ENCODE assay signal across 19 cellular contexts in genomic region chr2:26925100-26925791, GRCh38. TPM values are rescaled to one million over a fixed set of nuclear protein-coding genes. Genes with fewer than 3 reads are reported as not detected.
DNase-seq lines count a peak whose midpoint lies in the region; ATAC-seq and TF ChIP-seq lines count a peak whose summit lies in the region.
"Had no signal": no experiment of that assay in that cellular context is flagged by ENCODE, and none has a peak within 500 bp of the region (broad histone marks: within the 10 kb centered on the region; RNA-seq: fewer than 3 reads in every experiment).

No MANE protein-coding gene starts in this region.

- H3K9me3 Mint-ChIP-seq in chondrocyte (ENCODE audit: low read depth) (no peaks in the 10 kb centered on the region), type B pancreatic cell (no peaks in the 10 kb centered on the region)
- no peaks in the 10 kb centered on the region for H3K9me3 Mint-ChIP-seq in activated CD8-positive, alpha-beta T cell treated with anti-CD3 and anti-CD28 coated beads for 36 hours

- ATAC-seq in activated CD8-positive, alpha-beta T cell treated with anti-CD3 and anti-CD28 coated beads for 36 hours, result no peak
- ATAC-seq in lower lobe of right lung, result no peak
- ATAC-seq: activated CD4-positive, CD25-positive, alpha-beta regulatory T cell treated with anti-CD3 and anti-CD28 coated beads, Interleukin-2, amount 50 U/mL, for 24 hours; GM12878; left lung had no signal

- H2AK5ac ChIP-seq in mesenchymal stem cell (ENCODE audit: low read length, severe bottlenecking), result peak overlapping the region; percentile 2

- H3K4me2 ChIP-seq in mesenchymal stem cell (ENCODE audit: low read length, poor library complexity, severe bottlenecking), result no peak overlapping the region

- H3K4me1 Mint-ChIP-seq in chondrocyte (ENCODE audit: low read depth), result peaks cover 24% of the 10 kb centered on the region
- H3K4me1 Mint-ChIP-seq in type B pancreatic cell (ENCODE audit: unreplicated experiment), result peaks cover 22% of the 10 kb centered on the region
- H3K4me1 Mint-ChIP-seq in activated CD8-positive, alpha-beta T cell treated with anti-CD3 and anti-CD28 coated beads for 36 hours (ENCODE audit: low read depth), result peaks cover 11% of the 10 kb centered on the region
- H3K4me1 Mint-ChIP-seq: B cell had no signal

- DNase-seq in chondrocyte (ENCODE audit: low spot score) (no peak), mesenchymal stem cell (peak; percentile 15), type B pancreatic cell (ENCODE audit: extremely low spot score, unreplicated experiment) (no peak), lower lobe of right lung (no peak), NCI-H2029 (lab: John Stamatoyannopoulos, UW) (no peak)
- no peak for DNase-seq in activated CD8-positive, alpha-beta T cell treated with anti-CD3 and anti-CD28 coated beads for 36 hours
- DNase-seq: activated effector memory CD4-positive, alpha-beta T cell treated with Interleukin-2 at 50 U/mL for 16 hours; adrenal gland; colonic mucosa; foreskin fibroblast; GDM1; NCI-H526 treated with DMSO at 0.1 percent for 48 hours had no signal

- H3K27ac ChIP-seq in HUES64 (ENCODE audit: low read depth, low read length) (no peak overlapping the region), mesenchymal stem cell (ENCODE audit: low read length, poor library complexity, severe bottlenecking) (no peak overlapping the region), lower lobe of right lung (no peak overlapping the region)
- H3K27ac ChIP-seq: adrenal gland, colonic mucosa, left lung, vagina had no signal

- H2BK12ac ChIP-seq in mesenchymal stem cell (ENCODE audit: low read length in 2 of 2), result no peak overlapping the region

- no peak overlapping the region for H2BK120ac ChIP-seq in mesenchymal stem cell (ENCODE audit: low read depth, low read length)

- peak overlapping the region; percentile 69 to 75 for H3K18ac ChIP-seq in mesenchymal stem cell (ENCODE audit: low read depth in 1 of 2, low read length in 2 of 2)

- no peak overlapping the region for H2BK5ac ChIP-seq in mesenchymal stem cell (ENCODE audit: low read depth, low read length, poor library complexity, severe bottlenecking)

- intact Hi-C loops in activated CD8-positive, alpha-beta T cell treated with anti-CD3 and anti-CD28 coated beads for 36 hours (cut with micrococcal nuclease), result no loop called here
- intact Hi-C loops in lower lobe of right lung (cut with DNase I), result no loop called here

- no peak overlapping the region for H3K4me3 Mint-ChIP-seq in chondrocyte (ENCODE audit: unreplicated experiment)
- peak overlapping the region; percentile 47 for H3K4me3 Mint-ChIP-seq in type B pancreatic cell
- H3K4me3 Mint-ChIP-seq in activated CD8-positive, alpha-beta T cell treated with anti-CD3 and anti-CD28 coated beads for 36 hours, result no peak overlapping the region
- H3K4me3 Mint-ChIP-seq: B cell had no signal

- H3K9ac ChIP-seq in HUES64 (ENCODE audit: low read depth, low read length) (peak overlapping the region; percentile 4; the same call in 1 of the 2 replicates), mesenchymal stem cell (ENCODE audit: low read length) (no peak overlapping the region)

- H4K91ac ChIP-seq in mesenchymal stem cell (ENCODE audit: low read length), result peak overlapping the region; percentile 52

- H3K27me3 Mint-ChIP-seq in chondrocyte (ENCODE audit: low read depth) (peaks cover 2% of the 10 kb centered on the region), type B pancreatic cell (no peaks in the 10 kb centered on the region)
- H3K27me3 Mint-ChIP-seq in activated CD8-positive, alpha-beta T cell treated with anti-CD3 and anti-CD28 coated beads for 36 hours, result peaks cover 8% of the 10 kb centered on the region

- no peaks in the 10 kb centered on the region for H3K9me3 ChIP-seq in HUES64 (ENCODE audit: insufficient read depth, low read depth, low read length)
- no peaks in the 10 kb centered on the region for H3K9me3 ChIP-seq in mesenchymal stem cell (ENCODE audit: control insufficient read depth, low read length)
- H3K9me3 ChIP-seq in lower lobe of right lung, result no peaks in the 10 kb centered on the region
- H3K9me3 ChIP-seq: adrenal gland, colonic mucosa, left lung, vagina had no signal

- H4K8ac ChIP-seq in mesenchymal stem cell (ENCODE audit: low read length), result peak overlapping the region; percentile 52

- H3K36me3 ChIP-seq in HUES64 (ENCODE audit: insufficient read depth, low read length) (peaks cover 2% of the 10 kb centered on the region; the same call in 1 of the 2 replicates), mesenchymal stem cell (ENCODE audit: control insufficient read depth in 1 of 2, insufficient read depth in 2 of 2, low read depth in 1 of 2, low read length in 2 of 2) (no peaks in the 10 kb centered on the region), lower lobe of right lung (no peaks in the 10 kb centered on the region)
- H3K36me3 ChIP-seq: adrenal gland, colonic mucosa, left lung, vagina had no signal

- WGBS in HUES64, result 72% methylated on average over 9 of the region's 9 CpGs
- 53% methylated on average over 7 of the region's 9 CpGs for WGBS in mesenchymal stem cell

- H2BK15ac ChIP-seq in mesenchymal stem cell (ENCODE audit: low read depth, poor library complexity, severe bottlenecking), result peak overlapping the region; percentile 41

- H3K79me1 ChIP-seq in mesenchymal stem cell (replicated peaks; ENCODE audit: low read length, poor library complexity, severe bottlenecking), result no peaks in the 10 kb centered on the region

- TF ChIP-seq CTCF in chondrocyte (IDR thresholded peaks at IDR 0.05) (no peak), type B pancreatic cell (conservative IDR thresholded peaks at IDR 0.05) (no peak), lower lobe of right lung (IDR thresholded peaks at IDR 0.05) (no peak)
- no peak for TF ChIP-seq CTCF in activated CD8-positive, alpha-beta T cell treated with anti-CD3 and anti-CD28 coated beads for 36 hours (IDR thresholded peaks at IDR 0.05)

- H3K36me3 Mint-ChIP-seq in chondrocyte (ENCODE audit: low read depth) (no peaks in the 10 kb centered on the region), type B pancreatic cell (no peaks in the 10 kb centered on the region)
- no peaks in the 10 kb centered on the region for H3K36me3 Mint-ChIP-seq in activated CD8-positive, alpha-beta T cell treated with anti-CD3 and anti-CD28 coated beads for 36 hours (ENCODE audit: low read depth)

- CTCF ChIA-PET in activated CD8-positive, alpha-beta T cell treated with anti-CD3 and anti-CD28 coated beads for 36 hours (lab: Charles Lee), result interaction anchor here (1.3 to 2.9 kb wide), 3 partner anchors 14 to 79 kb away, joined by 3 to 18 read pairs (median 9); no protein-coding TSS in a partner anchor

- H3K27me3 ChIP-seq in HUES64 (ENCODE audit: insufficient read depth, low read length) (no peaks in the 10 kb centered on the region), mesenchymal stem cell (ENCODE audit: control insufficient read depth in 1 of 2, insufficient read depth in 1 of 2, low read length in 2 of 2) (peaks cover 4 to 62% of the 10 kb centered on the region in 2 experiments), lower lobe of right lung (ENCODE audit: low read depth) (peaks cover 24% of the 10 kb centered on the region)
- H3K27me3 ChIP-seq: adrenal gland, colonic mucosa, vagina had no signal

- no peak overlapping the region for H3K23ac ChIP-seq in mesenchymal stem cell (ENCODE audit: low read length in 2 of 2)

- H3K4ac ChIP-seq in mesenchymal stem cell (ENCODE audit: low read depth in 1 of 2, low read length in 2 of 2), result no peak overlapping the region

- peak overlapping the region; percentile 74 for H3K27ac Mint-ChIP-seq in chondrocyte (ENCODE audit: unreplicated experiment)
- peak overlapping the region; percentile 0 for H3K27ac Mint-ChIP-seq in type B pancreatic cell
- H3K27ac Mint-ChIP-seq in activated CD8-positive, alpha-beta T cell treated with anti-CD3 and anti-CD28 coated beads for 36 hours, result no peak overlapping the region
- H3K27ac Mint-ChIP-seq: B cell had no signal

- H3K4me3 ChIP-seq in HUES64 (ENCODE audit: low read length), result no peak overlapping the region
- no peak overlapping the region for H3K4me3 ChIP-seq in mesenchymal stem cell (ENCODE audit: insufficient read depth in 1 of 2, low read depth in 1 of 2, low read length in 2 of 2)
- no peak overlapping the region for H3K4me3 ChIP-seq in lower lobe of right lung
- H3K4me3 ChIP-seq: adrenal gland, colonic mucosa, GM12878, left lung, vagina had no signal

- H2AFZ ChIP-seq in mesenchymal stem cell (ENCODE audit: low read depth, low read length), result no peak overlapping the region

- POLR2A ChIA-PET in activated CD8-positive, alpha-beta T cell treated with anti-CD3 and anti-CD28 coated beads for 36 hours (lab: Charles Lee), result no interaction called here

- H3K14ac ChIP-seq in mesenchymal stem cell (ENCODE audit: low read length in 2 of 2), result no peak overlapping the region

- peaks cover 10% of the 10 kb centered on the region; the same call in 1 of the 2 replicates for H3K4me1 ChIP-seq in HUES64 (ENCODE audit: insufficient read depth, low read length)
- peaks cover 13% of the 10 kb centered on the region for H3K4me1 ChIP-seq in mesenchymal stem cell (ENCODE audit: control insufficient read depth, insufficient read depth, low read depth, low read length)
- no peaks in the 10 kb centered on the region for H3K4me1 ChIP-seq in lower lobe of right lung
- H3K4me1 ChIP-seq: adrenal gland, colonic mucosa, left lung, vagina had no signal

RNA-seq across cellular contexts. Expression of gene MAPRE3, which starts 45.2 kb away (rescaled TPM):
- 4.8 TPM for polyA plus RNA-seq in HUES64 (2013, experiment 1 of 2)
- 6.2 TPM for polyA plus RNA-seq in HUES64 (2013, experiment 2 of 2)
- total RNA-seq in chondrocyte, result 12.0 to 16.9 TPM (median 12.3 TPM) in 3 replicates
- 22.8 TPM for polyA plus RNA-seq in mesenchymal stem cell (2013, experiment 1 of 2)
- polyA plus RNA-seq in mesenchymal stem cell (2013, experiment 2 of 2), result 23.1 TPM
- total RNA-seq in type B pancreatic cell (ENCODE audit: low replicate concordance), result 13.5 and 14.4 TPM in 2 replicates
- 1 to 10 TPM; 1.6 to 1.7 TPM for total RNA-seq in activated CD8-positive, alpha-beta T cell treated with anti-CD3 and anti-CD28 coated beads for 36 hours
- total RNA-seq in lower lobe of right lung, result 27.1 TPM
- total RNA-seq: OCI-LY7 had no signal
